ENCODE assay signal across 21 cellular contexts in the genomic region with DNA sequence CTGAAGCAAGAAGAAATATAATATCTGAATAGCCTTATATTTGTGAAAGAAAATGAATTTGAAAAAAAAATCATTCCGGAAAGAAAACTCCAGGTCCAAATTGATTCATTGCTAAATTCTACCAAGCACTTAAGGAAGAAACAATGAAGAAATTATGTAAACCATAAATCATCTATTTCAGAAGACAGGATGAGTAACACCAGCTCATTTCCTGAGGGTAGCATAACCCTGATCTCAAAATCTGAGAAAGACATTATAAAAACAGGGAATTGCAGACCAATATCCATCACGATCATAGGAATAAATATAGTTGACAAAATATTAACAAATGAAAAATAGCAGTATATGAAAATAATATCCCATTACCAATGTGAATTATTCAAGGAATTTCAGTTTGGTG.
"Had no signal": no experiment of that assay in that cellular context is flagged by ENCODE, and none has a peak within 500 bp of the region (broad histone marks: within the 10 kb centered on the region; RNA-seq: fewer than 3 reads in every experiment).

No MANE protein-coding gene starts in this region.

- H3K36me3 ChIP-seq: heart left ventricle, ovary, right lobe of liver, tibial nerve had no signal

- H3K4me3 ChIP-seq: heart left ventricle, ovary, right lobe of liver, tibial nerve had no signal

- H3K27me3 ChIP-seq: heart left ventricle, ovary, tibial nerve had no signal

- H3K27ac ChIP-seq: heart left ventricle, ovary, right lobe of liver, tibial nerve had no signal

- DNase-seq: activated B cell treated with CpG ODN at 0.5 μM for 24 hours; activated CD4-positive, alpha-beta T cell treated with anti-CD3 and anti-CD28 coated beads, Interleukin-2, amount 50 U/mL, for 1 hour; activated CD8-positive, alpha-beta T cell treated with anti-CD3 and anti-CD28 coated beads for 36 hours; activated naive CD8-positive, alpha-beta T cell treated with anti-CD3 and anti-CD28 coated beads, Interleukin-2, amount 50 U/mL, for 24 hours; activated T-cell treated with anti-CD3 and anti-CD28 coated beads, Interleukin-2, amount 50 U/mL, for 4 hours; amygdala; dermis blood vessel endothelial cell; effector CD4-positive, alpha-beta T cell; heart left ventricle; hypothalamus; immature natural killer cell; kidney; left colon; midbrain; naive thymus-derived CD4-positive, alpha-beta T cell; ovary; right lobe of liver; stimulated activated CD4-positive, alpha-beta T cell treated with anti-CD3 and anti-CD28 coated beads, Interleukin-2, amount 100 ng/mL, for 48 hours; stimulated activated naive CD4-positive, alpha-beta T cell treated with Interleukin-2 at 50 U/mL for 16 hours; T1000 had no signal

- H3K9me3 ChIP-seq: ovary, right lobe of liver had no signal

- H3K4me1 ChIP-seq: heart left ventricle, right lobe of liver, tibial nerve had no signal

- ATAC-seq: activated CD8-positive, alpha-beta T cell treated with anti-CD3 and anti-CD28 coated beads for 36 hours; activated naive CD8-positive, alpha-beta T cell treated with anti-CD3 and anti-CD28 coated beads, Interleukin-2, amount 50 U/mL, for 24 hours; activated T-cell treated with anti-CD3 and anti-CD28 coated beads, Interleukin-2, amount 50 U/mL, for 4 hours; heart left ventricle; left colon; naive thymus-derived CD4-positive, alpha-beta T cell; right lobe of liver had no signal
